16 cellular contexts compared by ENCODE assay signal in the genomic region with DNA sequence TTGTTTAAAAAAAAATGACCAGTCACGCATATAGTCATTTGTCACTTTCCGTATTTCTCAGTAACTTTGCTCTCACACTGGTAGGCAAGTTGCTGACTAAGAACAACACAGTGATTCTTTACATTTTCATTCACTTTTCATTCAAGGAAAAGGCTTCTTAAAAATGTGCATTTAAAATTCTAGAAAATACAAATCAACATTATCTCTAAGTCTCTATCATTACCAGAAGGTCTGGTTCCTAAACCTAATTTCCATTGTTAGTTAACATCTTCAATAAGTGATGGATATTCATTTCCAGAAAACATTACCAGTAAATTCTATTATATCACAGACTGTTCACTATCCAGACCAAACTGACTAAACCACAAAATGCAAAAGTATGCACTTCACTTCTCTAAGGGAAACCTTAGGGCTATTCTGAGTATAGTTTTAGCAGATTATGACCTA.
DNase-seq lines count a peak whose midpoint lies in the region; ATAC-seq and TF ChIP-seq lines count a peak whose summit lies in the region.
"Had no signal": no experiment of that assay in that cellular context is flagged by ENCODE, and none has a peak within 500 bp of the region (broad histone marks: within the 10 kb centered on the region; RNA-seq: fewer than 3 reads in every experiment).

No MANE protein-coding gene starts in this region.

- no peak overlapping the region for H3K4me3 Mint-ChIP-seq in nephron progenitor cell
- H3K4me3 Mint-ChIP-seq: CD14-positive monocyte had no signal

- no peaks in the 10 kb centered on the region for H3K27me3 Mint-ChIP-seq in nephron progenitor cell (ENCODE audit: low read depth, poor library complexity)

- intact Hi-C loops in prostate gland (cut with DNase I) = no loop called here

- H3K9ac ChIP-seq in MM.1S (ENCODE audit: low read length) = no peak overlapping the region

- H3K9me3 Mint-ChIP-seq in nephron progenitor cell = no peaks in the 10 kb centered on the region

- no peak overlapping the region for H3K27ac Mint-ChIP-seq in nephron progenitor cell

- no peaks in the 10 kb centered on the region for H3K9me2 ChIP-seq in MM.1S (replicated peaks; ENCODE audit: insufficient read depth, low read length)

- H3K4me1 ChIP-seq in MM.1S (ENCODE audit: low read length) (no peaks in the 10 kb centered on the region), prostate gland (replicated peaks) (no peaks in the 10 kb centered on the region)
- H3K4me1 ChIP-seq: colonic mucosa, pancreas, testis had no signal

- TF ChIP-seq CTCF in MM.1S (IDR thresholded peaks at IDR 0.05; ENCODE audit: low read length) (no peak), nephron progenitor cell (IDR thresholded peaks at IDR 0.05) (no peak), prostate gland (IDR thresholded peaks at IDR 0.05) (no peak)

- ATAC-seq in GM18498 (IDR thresholded peaks at IDR 0.05; ENCODE audit: unreplicated experiment) = peak; percentile 81
- ATAC-seq in GM19351 (IDR thresholded peaks at IDR 0.05; ENCODE audit: unreplicated experiment) = peak; percentile 92
- peak; percentile 88 for ATAC-seq in HG02678 (IDR thresholded peaks at IDR 0.05; ENCODE audit: unreplicated experiment)
- ATAC-seq in HG03442 (IDR thresholded peaks at IDR 0.05; ENCODE audit: unreplicated experiment) = peak; percentile 93
- ATAC-seq: left cardiac atrium, pancreas had no signal

- TF ChIP-seq POLR2A in prostate gland (IDR thresholded peaks at IDR 0.05) = no peak

- H3F3A ChIP-seq in MM.1S (ENCODE audit: insufficient read depth, low read length) = no peaks in the 10 kb centered on the region

- H3K9me3 ChIP-seq in MM.1S (replicated peaks; ENCODE audit: insufficient read depth, low read length) = no peaks in the 10 kb centered on the region
- no peaks in the 10 kb centered on the region for H3K9me3 ChIP-seq in prostate gland
- H3K9me3 ChIP-seq: colonic mucosa, pancreas, testis had no signal

- H3K4me3 ChIP-seq in MM.1S (ENCODE audit: low read length) (no peak overlapping the region), prostate gland (no peak overlapping the region)
- H3K4me3 ChIP-seq: colonic mucosa, pancreas, testis had no signal

- WGBS in prostate gland = 46% methylated on average over 2 of the region's 2 CpGs

- no peaks in the 10 kb centered on the region for H4K20me1 ChIP-seq in MM.1S (ENCODE audit: insufficient read depth, low read length)

- H3K27ac ChIP-seq in MM.1S (ENCODE audit: low read length) = no peak overlapping the region
- H3K27ac ChIP-seq in prostate gland = no peak overlapping the region
- H3K27ac ChIP-seq: colonic mucosa, pancreas, testis, VCaP had no signal

- H3K36me3 Mint-ChIP-seq in nephron progenitor cell (ENCODE audit: low read depth) = peaks cover 3% of the 10 kb centered on the region

- no peak overlapping the region for H2AFZ ChIP-seq in MM.1S (ENCODE audit: low read length)

- DNase-seq in MM.1S (no peak), nephron progenitor cell (no peak), prostate gland (ENCODE audit: low spot score) (no peak)
- DNase-seq in activated naive CD4-positive, alpha-beta T cell (lab: John Stamatoyannopoulos, UW) = no peak
- DNase-seq: activated naive CD4-positive, alpha-beta T cell treated with anti-CD3 and anti-CD28 coated beads, Interleukin-2, amount 50 U/mL, for 16 hours; colonic mucosa; left cardiac atrium; pancreas; stimulated activated CD4-positive, alpha-beta T cell treated with anti-CD3 and anti-CD28 coated beads, Interleukin-4, amount 100 ng/mL, for 1 hour; testis had no signal

- H3K79me2 ChIP-seq in MM.1S (ENCODE audit: low read length) = no peaks in the 10 kb centered on the region

- H3K4me1 Mint-ChIP-seq in nephron progenitor cell = no peaks in the 10 kb centered on the region

- H3K36me3 ChIP-seq in MM.1S (replicated peaks; ENCODE audit: insufficient read depth, low read length) = no peaks in the 10 kb centered on the region
- no peaks in the 10 kb centered on the region for H3K36me3 ChIP-seq in prostate gland
- H3K36me3 ChIP-seq: colonic mucosa, pancreas had no signal

- no peak overlapping the region for H3K4me2 ChIP-seq in MM.1S (ENCODE audit: low read depth, low read length)

- H3K27me3 ChIP-seq in MM.1S (replicated peaks; ENCODE audit: insufficient read depth, low read length) (no peaks in the 10 kb centered on the region), prostate gland (replicated peaks; ENCODE audit: insufficient read depth) (no peaks in the 10 kb centered on the region)
- H3K27me3 ChIP-seq: colonic mucosa, pancreas, testis had no signal
